ENCODE assay signal across 1 cellular context in the genomic region with DNA sequence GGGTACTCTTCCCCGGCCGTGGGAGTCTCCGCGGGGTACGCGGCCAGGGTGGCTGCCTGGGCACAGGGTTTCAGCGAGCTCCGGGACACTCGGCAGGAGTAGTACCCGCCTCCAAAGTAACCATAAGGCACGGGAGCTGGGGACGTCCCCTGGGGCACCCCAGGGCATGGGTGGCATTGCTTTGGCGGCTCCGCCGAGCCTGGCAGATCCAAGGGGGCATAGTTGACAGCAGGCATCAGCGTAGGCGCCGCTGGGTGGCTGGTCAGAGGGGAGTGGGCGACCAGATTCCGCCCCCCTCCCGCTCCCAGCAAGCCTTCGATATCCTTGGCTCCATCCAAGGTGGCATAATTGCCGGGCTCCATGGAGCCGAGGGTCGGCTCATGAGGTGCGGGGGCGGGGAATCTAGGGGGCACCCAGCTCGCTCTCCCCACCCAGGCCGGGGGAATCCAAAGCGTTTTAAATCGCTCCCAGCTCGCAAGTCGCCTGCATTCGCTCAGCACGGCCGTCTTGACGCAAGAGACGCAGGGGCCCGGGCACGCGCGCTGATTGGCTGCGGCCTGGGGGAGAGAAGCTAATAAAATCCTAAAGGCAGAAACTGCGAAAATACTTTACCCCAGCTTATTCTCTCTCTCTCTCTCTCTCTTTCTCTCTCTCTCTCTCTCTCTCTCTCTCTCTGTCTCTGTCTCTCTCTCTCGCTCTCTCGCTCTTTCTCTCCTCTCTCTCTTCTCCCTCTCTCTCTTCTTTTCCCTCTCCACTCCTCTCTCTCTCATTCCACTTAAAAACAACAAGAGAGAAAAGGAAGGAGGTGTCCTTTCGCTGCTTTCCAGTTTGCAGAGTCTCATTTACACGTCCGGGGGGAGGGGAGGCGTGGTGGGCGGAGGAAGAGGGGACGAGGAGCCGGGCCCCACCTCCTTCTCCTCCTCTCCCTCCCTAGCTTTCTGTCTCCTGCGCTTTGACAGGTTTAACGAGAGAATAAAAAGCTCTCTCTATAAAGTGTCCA.
TF ChIP-seq lines count a peak whose summit lies in the region.

A gene (minus strand): TSS at position 519 of the 1,000 bp plus-strand sequence. CDS start 157 bp downstream, at position 362.

TF ChIP-seq in HEK293, 187 proteins besides CTCF, POLR2A, EP300 and RAD21 (continued from another document and continues in another):
- TF ChIP-seq, protein P1, sequence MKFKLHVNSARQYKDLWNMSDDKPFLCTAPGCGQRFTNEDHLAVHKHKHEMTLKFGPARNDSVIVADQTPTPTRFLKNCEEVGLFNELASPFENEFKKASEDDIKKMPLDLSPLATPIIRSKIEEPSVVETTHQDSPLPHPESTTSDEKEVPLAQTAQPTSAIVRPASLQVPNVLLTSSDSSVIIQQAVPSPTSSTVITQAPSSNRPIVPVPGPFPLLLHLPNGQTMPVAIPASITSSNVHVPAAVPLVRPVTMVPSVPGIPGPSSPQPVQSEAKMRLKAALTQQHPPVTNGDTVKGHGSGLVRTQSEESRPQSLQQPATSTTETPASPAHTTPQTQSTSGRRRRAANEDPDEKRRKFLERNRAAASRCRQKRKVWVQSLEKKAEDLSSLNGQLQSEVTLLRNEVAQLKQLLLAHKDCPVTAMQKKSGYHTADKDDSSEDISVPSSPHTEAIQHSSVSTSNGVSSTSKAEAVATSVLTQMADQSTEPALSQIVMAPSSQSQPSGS (tag by site-specific recombination; IDR thresholded peaks at IDR 0.05; ENCODE audit: low read depth), result no peak
- peak; percentile 87 for TF ChIP-seq ZNF610 (tag by site-specific recombination; IDR thresholded peaks at IDR 0.05; ENCODE audit: borderline replicate concordance)
- TF ChIP-seq YY2 (tag by site-specific recombination; IDR thresholded peaks at IDR 0.05), result no peak
- TF ChIP-seq ZBTB7A (tag by site-specific recombination; IDR thresholded peaks at IDR 0.05; ENCODE audit: low read depth), result no peak
- TF ChIP-seq, protein P2, sequence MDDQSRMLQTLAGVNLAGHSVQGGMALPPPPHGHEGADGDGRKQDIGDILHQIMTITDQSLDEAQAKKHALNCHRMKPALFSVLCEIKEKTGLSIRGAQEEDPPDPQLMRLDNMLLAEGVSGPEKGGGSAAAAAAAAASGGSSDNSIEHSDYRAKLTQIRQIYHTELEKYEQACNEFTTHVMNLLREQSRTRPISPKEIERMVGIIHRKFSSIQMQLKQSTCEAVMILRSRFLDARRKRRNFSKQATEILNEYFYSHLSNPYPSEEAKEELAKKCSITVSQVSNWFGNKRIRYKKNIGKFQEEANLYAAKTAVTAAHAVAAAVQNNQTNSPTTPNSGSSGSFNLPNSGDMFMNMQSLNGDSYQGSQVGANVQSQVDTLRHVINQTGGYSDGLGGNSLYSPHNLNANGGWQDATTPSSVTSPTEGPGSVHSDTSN (CRISPR knock-in tag; IDR thresholded peaks at IDR 0.05), result no peak
- peak; percentile 59 for TF ChIP-seq ZNF623 (tag by site-specific recombination; IDR thresholded peaks at IDR 0.05)
- TF ChIP-seq, protein P3, sequence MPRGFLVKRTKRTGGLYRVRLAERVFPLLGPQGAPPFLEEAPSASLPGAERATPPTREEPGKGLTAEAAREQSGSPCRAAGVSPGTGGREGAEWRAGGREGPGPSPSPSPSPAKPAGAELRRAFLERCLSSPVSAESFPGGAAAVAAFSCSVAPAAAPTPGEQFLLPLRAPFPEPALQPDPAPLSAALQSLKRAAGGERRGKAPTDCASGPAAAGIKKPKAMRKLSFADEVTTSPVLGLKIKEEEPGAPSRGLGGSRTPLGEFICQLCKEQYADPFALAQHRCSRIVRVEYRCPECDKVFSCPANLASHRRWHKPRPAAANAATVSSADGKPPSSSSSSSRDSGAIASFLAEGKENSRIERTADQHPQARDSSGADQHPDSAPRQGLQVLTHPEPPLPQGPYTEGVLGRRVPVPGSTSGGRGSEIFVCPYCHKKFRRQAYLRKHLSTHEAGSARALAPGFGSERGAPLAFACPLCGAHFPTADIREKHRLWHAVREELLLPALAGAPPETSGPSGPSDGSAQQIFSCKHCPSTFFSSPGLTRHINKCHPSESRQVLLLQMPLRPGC (tag by site-specific recombination; IDR thresholded peaks at IDR 0.05), result peak; percentile 94
- TF ChIP-seq ZXDB (tag by site-specific recombination; IDR thresholded peaks at IDR 0.05), result peak; percentile 100
- no peak for TF ChIP-seq ZNF121 (tag by site-specific recombination; IDR thresholded peaks at IDR 0.05)
- no peak for TF ChIP-seq ZNF239 (tag by site-specific recombination; IDR thresholded peaks at IDR 0.05)
- no peak for TF ChIP-seq ZNF677 (tag by site-specific recombination; IDR thresholded peaks at IDR 0.05)
- peak; percentile 91; the same call in 1 of the 2 replicates for TF ChIP-seq ZNF777 (tag by site-specific recombination; IDR thresholded peaks at IDR 0.05; ENCODE audit: borderline replicate concordance)
- TF ChIP-seq, protein P4, sequence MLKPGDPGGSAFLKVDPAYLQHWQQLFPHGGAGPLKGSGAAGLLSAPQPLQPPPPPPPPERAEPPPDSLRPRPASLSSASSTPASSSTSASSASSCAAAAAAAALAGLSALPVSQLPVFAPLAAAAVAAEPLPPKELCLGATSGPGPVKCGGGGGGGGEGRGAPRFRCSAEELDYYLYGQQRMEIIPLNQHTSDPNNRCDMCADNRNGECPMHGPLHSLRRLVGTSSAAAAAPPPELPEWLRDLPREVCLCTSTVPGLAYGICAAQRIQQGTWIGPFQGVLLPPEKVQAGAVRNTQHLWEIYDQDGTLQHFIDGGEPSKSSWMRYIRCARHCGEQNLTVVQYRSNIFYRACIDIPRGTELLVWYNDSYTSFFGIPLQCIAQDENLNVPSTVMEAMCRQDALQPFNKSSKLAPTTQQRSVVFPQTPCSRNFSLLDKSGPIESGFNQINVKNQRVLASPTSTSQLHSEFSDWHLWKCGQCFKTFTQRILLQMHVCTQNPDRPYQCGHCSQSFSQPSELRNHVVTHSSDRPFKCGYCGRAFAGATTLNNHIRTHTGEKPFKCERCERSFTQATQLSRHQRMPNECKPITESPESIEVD (tag by site-specific recombination; IDR thresholded peaks at IDR 0.05), result peak; percentile 72; the same call in 1 of the 2 replicates
- TF ChIP-seq ZNF660 (tag by site-specific recombination; IDR thresholded peaks at IDR 0.05), result 0 out of 2 replicates have a peak, but pooled peaks have one; percentile 7
- TF ChIP-seq, protein P5, sequence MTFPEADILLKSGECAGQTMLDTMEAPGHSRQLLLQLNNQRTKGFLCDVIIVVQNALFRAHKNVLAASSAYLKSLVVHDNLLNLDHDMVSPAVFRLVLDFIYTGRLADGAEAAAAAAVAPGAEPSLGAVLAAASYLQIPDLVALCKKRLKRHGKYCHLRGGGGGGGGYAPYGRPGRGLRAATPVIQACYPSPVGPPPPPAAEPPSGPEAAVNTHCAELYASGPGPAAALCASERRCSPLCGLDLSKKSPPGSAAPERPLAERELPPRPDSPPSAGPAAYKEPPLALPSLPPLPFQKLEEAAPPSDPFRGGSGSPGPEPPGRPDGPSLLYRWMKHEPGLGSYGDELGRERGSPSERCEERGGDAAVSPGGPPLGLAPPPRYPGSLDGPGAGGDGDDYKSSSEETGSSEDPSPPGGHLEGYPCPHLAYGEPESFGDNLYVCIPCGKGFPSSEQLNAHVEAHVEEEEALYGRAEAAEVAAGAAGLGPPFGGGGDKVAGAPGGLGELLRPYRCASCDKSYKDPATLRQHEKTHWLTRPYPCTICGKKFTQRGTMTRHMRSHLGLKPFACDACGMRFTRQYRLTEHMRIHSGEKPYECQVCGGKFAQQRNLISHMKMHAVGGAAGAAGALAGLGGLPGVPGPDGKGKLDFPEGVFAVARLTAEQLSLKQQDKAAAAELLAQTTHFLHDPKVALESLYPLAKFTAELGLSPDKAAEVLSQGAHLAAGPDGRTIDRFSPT (tag by site-specific recombination; IDR thresholded peaks at IDR 0.05), result peak; percentile 91
- TF ChIP-seq ZNF23 (tag by site-specific recombination; IDR thresholded peaks at IDR 0.05; ENCODE audit: borderline replicate concordance), result no peak
- TF ChIP-seq SP7 (tag by site-specific recombination; IDR thresholded peaks at IDR 0.05), result peak; percentile 98
- TF ChIP-seq, protein P6, sequence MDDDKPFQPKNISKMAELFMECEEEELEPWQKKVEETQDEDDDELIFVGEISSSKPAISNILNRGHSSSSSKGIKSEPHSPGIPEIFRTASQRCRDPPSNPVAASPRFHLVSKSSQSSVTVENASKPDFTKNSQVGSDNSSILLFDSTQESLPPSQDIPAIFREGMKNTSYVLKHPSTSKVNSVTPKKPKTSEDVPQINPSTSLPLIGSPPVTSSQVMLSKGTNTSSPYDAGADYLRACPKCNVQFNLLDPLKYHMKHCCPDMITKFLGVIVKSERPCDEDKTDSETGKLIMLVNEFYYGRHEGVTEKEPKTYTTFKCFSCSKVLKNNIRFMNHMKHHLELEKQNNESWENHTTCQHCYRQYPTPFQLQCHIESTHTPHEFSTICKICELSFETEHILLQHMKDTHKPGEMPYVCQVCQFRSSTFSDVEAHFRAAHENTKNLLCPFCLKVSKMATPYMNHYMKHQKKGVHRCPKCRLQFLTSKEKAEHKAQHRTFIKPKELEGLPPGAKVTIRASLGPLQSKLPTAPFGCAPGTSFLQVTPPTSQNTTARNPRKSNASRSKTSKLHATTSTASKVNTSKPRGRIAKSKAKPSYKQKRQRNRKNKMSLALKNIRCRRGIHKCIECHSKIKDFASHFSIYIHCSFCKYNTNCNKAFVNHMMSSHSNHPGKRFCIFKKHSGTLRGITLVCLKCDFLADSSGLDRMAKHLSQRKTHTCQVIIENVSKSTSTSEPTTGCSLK (tag by site-specific recombination; IDR thresholded peaks at IDR 0.05), result no peak
- TF ChIP-seq ZNF214 (tag by site-specific recombination; IDR thresholded peaks at IDR 0.05; ENCODE audit: borderline replicate concordance), result no peak
- no peak for TF ChIP-seq ZNF292 (tag by site-specific recombination; IDR thresholded peaks at IDR 0.05; ENCODE audit: borderline replicate concordance, low read depth)
- TF ChIP-seq KLF9 (tag by site-specific recombination; IDR thresholded peaks at IDR 0.05; ENCODE audit: low read depth), result peak; percentile 91
- peak; percentile 57 for TF ChIP-seq ZNF600 (tag by site-specific recombination; IDR thresholded peaks at IDR 0.05)
- peak; percentile 89; the same call in 1 of the 2 replicates for TF ChIP-seq ZNF394 (tag by site-specific recombination; IDR thresholded peaks at IDR 0.05; ENCODE audit: borderline replicate concordance)
- peak; percentile 79 for TF ChIP-seq TRIM28 (IDR thresholded peaks at IDR 0.05; ENCODE audit: borderline replicate concordance, low read length)
- TF ChIP-seq ZNF391 (tag by site-specific recombination; IDR thresholded peaks at IDR 0.05; ENCODE audit: borderline replicate concordance, low read depth), result peak; percentile 99
- no peak for TF ChIP-seq ZNF658 (tag by site-specific recombination; IDR thresholded peaks at IDR 0.05)
- TF ChIP-seq BCL11A (tag by site-specific recombination; IDR thresholded peaks at IDR 0.05; ENCODE audit: low read depth), result peak; percentile 85; the same call in 1 of the 2 replicates
- TF ChIP-seq ZNF112 (tag by site-specific recombination; IDR thresholded peaks at IDR 0.05), result no peak
- no peak for TF ChIP-seq ZNF626 (tag by site-specific recombination; IDR thresholded peaks at IDR 0.05)
- TF ChIP-seq, protein P7, sequence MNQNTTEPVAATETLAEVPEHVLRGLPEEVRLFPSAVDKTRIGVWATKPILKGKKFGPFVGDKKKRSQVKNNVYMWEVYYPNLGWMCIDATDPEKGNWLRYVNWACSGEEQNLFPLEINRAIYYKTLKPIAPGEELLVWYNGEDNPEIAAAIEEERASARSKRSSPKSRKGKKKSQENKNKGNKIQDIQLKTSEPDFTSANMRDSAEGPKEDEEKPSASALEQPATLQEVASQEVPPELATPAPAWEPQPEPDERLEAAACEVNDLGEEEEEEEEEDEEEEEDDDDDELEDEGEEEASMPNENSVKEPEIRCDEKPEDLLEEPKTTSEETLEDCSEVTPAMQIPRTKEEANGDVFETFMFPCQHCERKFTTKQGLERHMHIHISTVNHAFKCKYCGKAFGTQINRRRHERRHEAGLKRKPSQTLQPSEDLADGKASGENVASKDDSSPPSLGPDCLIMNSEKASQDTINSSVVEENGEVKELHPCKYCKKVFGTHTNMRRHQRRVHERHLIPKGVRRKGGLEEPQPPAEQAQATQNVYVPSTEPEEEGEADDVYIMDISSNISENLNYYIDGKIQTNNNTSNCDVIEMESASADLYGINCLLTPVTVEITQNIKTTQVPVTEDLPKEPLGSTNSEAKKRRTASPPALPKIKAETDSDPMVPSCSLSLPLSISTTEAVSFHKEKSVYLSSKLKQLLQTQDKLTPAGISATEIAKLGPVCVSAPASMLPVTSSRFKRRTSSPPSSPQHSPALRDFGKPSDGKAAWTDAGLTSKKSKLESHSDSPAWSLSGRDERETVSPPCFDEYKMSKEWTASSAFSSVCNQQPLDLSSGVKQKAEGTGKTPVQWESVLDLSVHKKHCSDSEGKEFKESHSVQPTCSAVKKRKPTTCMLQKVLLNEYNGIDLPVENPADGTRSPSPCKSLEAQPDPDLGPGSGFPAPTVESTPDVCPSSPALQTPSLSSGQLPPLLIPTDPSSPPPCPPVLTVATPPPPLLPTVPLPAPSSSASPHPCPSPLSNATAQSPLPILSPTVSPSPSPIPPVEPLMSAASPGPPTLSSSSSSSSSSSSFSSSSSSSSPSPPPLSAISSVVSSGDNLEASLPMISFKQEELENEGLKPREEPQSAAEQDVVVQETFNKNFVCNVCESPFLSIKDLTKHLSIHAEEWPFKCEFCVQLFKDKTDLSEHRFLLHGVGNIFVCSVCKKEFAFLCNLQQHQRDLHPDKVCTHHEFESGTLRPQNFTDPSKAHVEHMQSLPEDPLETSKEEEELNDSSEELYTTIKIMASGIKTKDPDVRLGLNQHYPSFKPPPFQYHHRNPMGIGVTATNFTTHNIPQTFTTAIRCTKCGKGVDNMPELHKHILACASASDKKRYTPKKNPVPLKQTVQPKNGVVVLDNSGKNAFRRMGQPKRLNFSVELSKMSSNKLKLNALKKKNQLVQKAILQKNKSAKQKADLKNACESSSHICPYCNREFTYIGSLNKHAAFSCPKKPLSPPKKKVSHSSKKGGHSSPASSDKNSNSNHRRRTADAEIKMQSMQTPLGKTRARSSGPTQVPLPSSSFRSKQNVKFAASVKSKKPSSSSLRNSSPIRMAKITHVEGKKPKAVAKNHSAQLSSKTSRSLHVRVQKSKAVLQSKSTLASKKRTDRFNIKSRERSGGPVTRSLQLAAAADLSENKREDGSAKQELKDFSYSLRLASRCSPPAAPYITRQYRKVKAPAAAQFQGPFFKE (tag by site-specific recombination; IDR thresholded peaks at IDR 0.05; ENCODE audit: borderline replicate concordance), result no peak
- TF ChIP-seq ZNF248 (tag by site-specific recombination; IDR thresholded peaks at IDR 0.05), result no peak
- TF ChIP-seq WT1 (tag by site-specific recombination; IDR thresholded peaks at IDR 0.05), result peak; percentile 85
- TF ChIP-seq ZNF132 (tag by site-specific recombination; IDR thresholded peaks at IDR 0.05; ENCODE audit: borderline replicate concordance), result no peak
- no peak for TF ChIP-seq ZNF174 (tag by site-specific recombination; IDR thresholded peaks at IDR 0.05)
- TF ChIP-seq, protein P8, sequence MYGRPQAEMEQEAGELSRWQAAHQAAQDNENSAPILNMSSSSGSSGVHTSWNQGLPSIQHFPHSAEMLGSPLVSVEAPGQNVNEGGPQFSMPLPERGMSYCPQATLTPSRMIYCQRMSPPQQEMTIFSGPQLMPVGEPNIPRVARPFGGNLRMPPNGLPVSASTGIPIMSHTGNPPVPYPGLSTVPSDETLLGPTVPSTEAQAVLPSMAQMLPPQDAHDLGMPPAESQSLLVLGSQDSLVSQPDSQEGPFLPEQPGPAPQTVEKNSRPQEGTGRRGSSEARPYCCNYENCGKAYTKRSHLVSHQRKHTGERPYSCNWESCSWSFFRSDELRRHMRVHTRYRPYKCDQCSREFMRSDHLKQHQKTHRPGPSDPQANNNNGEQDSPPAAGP (tag by site-specific recombination; IDR thresholded peaks at IDR 0.05), result peak; percentile 93
